ENCODE assay signal across 10 cellular contexts in the genomic region with DNA sequence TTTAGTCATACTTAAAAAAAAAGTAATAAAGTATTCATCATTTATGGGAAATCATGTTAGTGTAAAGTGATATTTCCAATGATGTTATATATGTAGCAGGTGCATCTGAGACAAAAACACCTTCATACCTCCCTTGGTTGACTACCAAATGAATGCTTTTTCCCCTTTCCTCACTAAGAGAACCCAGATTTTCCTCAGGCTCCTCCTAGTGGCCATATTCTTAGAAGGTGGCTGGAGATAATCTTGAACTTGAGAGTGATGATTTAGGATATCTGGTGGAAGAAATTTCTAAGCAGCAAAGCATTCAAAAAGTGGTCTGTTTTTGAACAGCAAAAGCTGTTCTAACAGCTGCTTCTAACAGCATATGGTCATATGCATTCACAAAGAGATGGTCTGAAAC. TPM values are rescaled to one million over a fixed set of nuclear protein-coding genes. Genes with fewer than 3 reads are reported as not detected.
DNase-seq lines count a peak whose midpoint lies in the region; ATAC-seq and TF ChIP-seq lines count a peak whose summit lies in the region.
"Had no signal": no experiment of that assay in that cellular context is flagged by ENCODE, and none has a peak within 500 bp of the region (broad histone marks: within the 10 kb centered on the region; RNA-seq: fewer than 3 reads in every experiment).

No MANE protein-coding gene starts in this region.

- CTCF ChIA-PET in HCT116 (lab: Charles Lee): no interaction called here

- BruUV-seq in HCT116 (replicated peaks; lab: Mats Ljungman, UMichigan): no TSS peak

- H2AFZ ChIP-seq in HCT116 (ENCODE audit: low read depth, low read length, poor library complexity, severe bottlenecking): no peak overlapping the region

- H3K27ac ChIP-seq in C4-2B: no peak overlapping the region
- no peak overlapping the region for H3K27ac ChIP-seq in HCT116 (ENCODE audit: low read depth, low read length)
- no peak overlapping the region for H3K27ac ChIP-seq in WERI-Rb-1

- H3K9me2 ChIP-seq in HCT116 (ENCODE audit: insufficient read depth): no peaks in the 10 kb centered on the region

- H3K9ac ChIP-seq in HCT116 (ENCODE audit: low read length): no peak overlapping the region

- TF ChIP-seq POLR2A in HCT116 (IDR thresholded peaks at IDR 0.05; ENCODE audit: borderline replicate concordance, extremely low read depth, insufficient read depth, insufficient read length): no peak

- H3K36me3 ChIP-seq in HCT116 (ENCODE audit: control insufficient read depth in 1 of 2, insufficient read depth in 2 of 2, low read length in 2 of 2) (no peaks in the 10 kb centered on the region), WERI-Rb-1 (no peaks in the 10 kb centered on the region), kidney epithelial cell (ENCODE audit: control insufficient read depth, insufficient read depth, low read length) (no peaks in the 10 kb centered on the region), mucosa of descending colon (ENCODE audit: low read depth) (no peaks in the 10 kb centered on the region)

- H3K4me3 ChIP-seq in HCT116 (replicated peaks in 1 of 2; ENCODE audit: low read depth in 1 of 2, low read length in 2 of 2) (no peak overlapping the region), WERI-Rb-1 (ENCODE audit: low read depth, low read length) (no peak overlapping the region), kidney epithelial cell (ENCODE audit: low read depth, low read length) (no peak overlapping the region), mucosa of descending colon (no peak overlapping the region)

- no peaks in the 10 kb centered on the region for H4K20me1 ChIP-seq in HCT116 (ENCODE audit: insufficient read depth)

- H3K27me3 ChIP-seq in HCT116 (ENCODE audit: insufficient read depth, low read length) (no peaks in the 10 kb centered on the region), WERI-Rb-1 (ENCODE audit: insufficient read depth, low read depth, severe bottlenecking) (peaks cover 5% of the 10 kb centered on the region), kidney epithelial cell (ENCODE audit: control insufficient read depth, insufficient read depth, low read length) (no peaks in the 10 kb centered on the region)

- H3K9me3 ChIP-seq in HCT116 (ENCODE audit: control insufficient read depth in 1 of 2, insufficient read depth in 1 of 2, low read depth in 1 of 2, low read length in 2 of 2) (no peaks in the 10 kb centered on the region), WERI-Rb-1 (ENCODE audit: severe bottlenecking) (peaks cover 9% of the 10 kb centered on the region), mucosa of descending colon (no peaks in the 10 kb centered on the region)

- TF ChIP-seq RAD21 in HCT116 (IDR thresholded peaks at IDR 0.05; ENCODE audit: low read depth): peak; percentile 40

- RAD21 ChIA-PET in HCT116 (lab: Charles Lee; ENCODE audit: low non-redundant PET in 1 of 2, low total read pairs in 2 of 2, uncharacterized antibody in 2 of 2, unreplicated experiment in 2 of 2): no interaction called here

- H3K4me2 ChIP-seq in HCT116 (ENCODE audit: low read length): no peak overlapping the region

- POLR2A ChIA-PET in HCT116 (lab: Charles Lee): no interaction called here

- H3K4me1 ChIP-seq in HCT116 (ENCODE audit: control insufficient read depth in 1 of 2, insufficient read depth in 2 of 2, low read length in 2 of 2) (no peaks in the 10 kb centered on the region), mucosa of descending colon (ENCODE audit: low read depth) (no peaks in the 10 kb centered on the region)

- H3K79me2 ChIP-seq in HCT116 (ENCODE audit: insufficient read depth, low read length): no peaks in the 10 kb centered on the region

- intact Hi-C loops in HCT116 (cut with micrococcal nuclease): no loop called here
- intact Hi-C loops in mucosa of descending colon (cut with DNase I, micrococcal nuclease): no loop called here

- DNase-seq in HCT116 (ENCODE audit: low read depth, low spot score): peak; percentile 4
- no peak for DNase-seq in WERI-Rb-1
- no peak for DNase-seq in kidney epithelial cell (ENCODE audit: low read depth)
- no peak for DNase-seq in mucosa of descending colon
- no peak for DNase-seq in AG08395 (ENCODE audit: low spot score)
- DNase-seq: left cardiac atrium, NCI-H2107 had no signal

- TF ChIP-seq CTCF in C4-2B (conservative IDR thresholded peaks at IDR 0.05) (peak; percentile 48), HCT116 (IDR thresholded peaks at IDR 0.05 in 2 of 3, conservative IDR thresholded peaks at IDR 0.05 in 1 of 3; ENCODE audit: borderline replicate concordance in 1 of 3, insufficient read depth in 1 of 3, low read depth in 2 of 3, low read length in 2 of 3) (peak; percentile 31 to 51 (median 43); a peak in 4 of 6 replicates), WERI-Rb-1 (IDR thresholded peaks at IDR 0.05; ENCODE audit: low read depth, low read length) (peak; percentile 31; the same call in 1 of the 2 replicates), kidney epithelial cell (IDR thresholded peaks at IDR 0.05; ENCODE audit: insufficient read depth, low read length, poor library complexity, severe bottlenecking) (peak; percentile 40), mucosa of descending colon (IDR thresholded peaks at IDR 0.05) (no peak)

- ATAC-seq in HCT116: no peak
- ATAC-seq in GM19397 (IDR thresholded peaks at IDR 0.05; ENCODE audit: unreplicated experiment): no peak
- ATAC-seq in mucosa of descending colon: no peak
- no peak for ATAC-seq in HG02763 (IDR thresholded peaks at IDR 0.05; ENCODE audit: unreplicated experiment)
- ATAC-seq: left cardiac atrium had no signal

TF ChIP-seq in HCT116, 20 proteins besides CTCF, POLR2A, EP300 and RAD21:
- TF ChIP-seq, protein P1, sequence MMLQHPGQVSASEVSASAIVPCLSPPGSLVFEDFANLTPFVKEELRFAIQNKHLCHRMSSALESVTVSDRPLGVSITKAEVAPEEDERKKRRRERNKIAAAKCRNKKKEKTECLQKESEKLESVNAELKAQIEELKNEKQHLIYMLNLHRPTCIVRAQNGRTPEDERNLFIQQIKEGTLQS (IDR thresholded peaks at IDR 0.05): no peak
- TF ChIP-seq, protein P2, sequence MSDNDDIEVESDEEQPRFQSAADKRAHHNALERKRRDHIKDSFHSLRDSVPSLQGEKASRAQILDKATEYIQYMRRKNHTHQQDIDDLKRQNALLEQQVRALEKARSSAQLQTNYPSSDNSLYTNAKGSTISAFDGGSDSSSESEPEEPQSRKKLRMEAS (IDR thresholded peaks at IDR 0.05): no peak
- TF ChIP-seq EZH2 (IDR thresholded peaks at IDR 0.05) (no peak), CBX3 (IDR thresholded peaks at IDR 0.05; ENCODE audit: low read depth) (no peak), SIN3A (IDR thresholded peaks at IDR 0.05; ENCODE audit: low read depth) (no peak), ZNF274 (IDR thresholded peaks at IDR 0.05; ENCODE audit: low read depth, low read length) (no peak), ELF1 (IDR thresholded peaks at IDR 0.05; ENCODE audit: borderline replicate concordance, low read depth) (no peak), SRF (IDR thresholded peaks at IDR 0.05; ENCODE audit: low read depth) (no peak)
TF ChIP-seq in HCT116: peak in this region for 0.

RNA-seq across cellular contexts. Expression of a gene that starts 16.8 kb away (rescaled TPM):
- total RNA-seq in HCT116 (2021; ENCODE audit: unreplicated experiment) (0.39 TPM), kidney epithelial cell (not detected in 2 replicates), mucosa of descending colon (under 1 TPM; 0.02 to 0.47 (median 0.03) TPM)
- polyA plus RNA-seq in HCT116 (2012): 0.34 and 0.39 TPM in 2 replicates
